16 cellular contexts compared by ENCODE assay signal in the genomic region with DNA sequence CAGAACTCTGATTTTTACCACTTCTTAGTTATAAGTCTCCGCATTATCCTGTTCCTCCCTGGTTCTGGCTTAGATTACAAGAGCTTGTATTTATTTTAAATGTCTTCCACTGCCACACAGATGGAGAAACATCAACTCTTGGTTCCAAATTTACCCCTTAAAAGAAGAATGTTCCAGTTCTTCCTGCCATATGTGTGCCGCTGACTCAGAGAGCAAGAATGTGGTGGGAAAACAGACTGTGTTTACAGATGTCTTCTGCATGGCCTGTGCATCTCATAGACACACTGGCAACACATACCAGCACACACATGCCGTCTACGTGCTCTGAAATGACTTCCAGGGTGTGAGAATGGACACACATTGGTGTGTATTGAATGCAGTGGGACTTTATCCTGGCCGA.
DNase-seq lines count a peak whose midpoint lies in the region; ATAC-seq and TF ChIP-seq lines count a peak whose summit lies in the region.
"Had no signal": no experiment of that assay in that cellular context is flagged by ENCODE, and none has a peak within 500 bp of the region (broad histone marks: within the 10 kb centered on the region; RNA-seq: fewer than 3 reads in every experiment).

No MANE protein-coding gene starts in this region.

- H3K36me3 ChIP-seq in mesodermal cell (ENCODE audit: control insufficient read depth, insufficient read depth, low read length): no peaks in the 10 kb centered on the region
- H3K36me3 ChIP-seq: heart right ventricle, lower lobe of right lung had no signal

- no peak for ATAC-seq in GM18861 (IDR thresholded peaks at IDR 0.05; ENCODE audit: unreplicated experiment)
- ATAC-seq: activated CD8-positive, alpha-beta T cell treated with anti-CD3 and anti-CD28 coated beads for 36 hours; heart right ventricle; lower lobe of right lung; Panc1; stimulated activated memory B cell treated with anti-CD40 and anti-IgM and Interleukin-4, amounts not matched to agents 10 μg/mL and 1 μg/mL and 100 μg/mL, for 72 hours had no signal

- TF ChIP-seq CTCF in AG10803 (conservative IDR thresholded peaks at IDR 0.05; ENCODE audit: low read length): no peak
- no peak for TF ChIP-seq CTCF in choroid plexus epithelial cell (conservative IDR thresholded peaks at IDR 0.05; ENCODE audit: low read depth, low read length)

- H3K27ac ChIP-seq in mesodermal cell (ENCODE audit: low read depth, low read length, severe bottlenecking): peak overlapping the region; percentile 52
- H3K27ac ChIP-seq: heart right ventricle, lower lobe of right lung, parathyroid adenoma had no signal

- 86% methylated on average over 2 of the region's 5 CpGs; no CpG with 5 or more reads in 1 of the 2 experiments for WGBS in mesodermal cell (ENCODE audit: insufficient coverage in 2 of 2), 2 experiments

- H3K9me3 ChIP-seq in mesodermal cell (ENCODE audit: control insufficient read depth, low read length): no peaks in the 10 kb centered on the region
- H3K9me3 ChIP-seq: heart right ventricle, lower lobe of right lung had no signal

- peaks cover 24% of the 10 kb centered on the region for H3K4me1 ChIP-seq in mesodermal cell (ENCODE audit: control insufficient read depth, insufficient read depth, low read length, poor library complexity, severe bottlenecking)
- H3K4me1 ChIP-seq: heart right ventricle, lower lobe of right lung, parathyroid adenoma had no signal

- H3K4me3 ChIP-seq in AG10803 (ENCODE audit: low read length) (no peak overlapping the region), choroid plexus epithelial cell (ENCODE audit: low read depth, low read length) (no peak overlapping the region), mesodermal cell (ENCODE audit: extremely low read depth, insufficient read depth, low read length, poor library complexity, severe bottlenecking) (no peak overlapping the region)
- H3K4me3 ChIP-seq: dorsolateral prefrontal cortex, heart right ventricle, lower lobe of right lung had no signal

- DNase-seq in AG10803 (ENCODE audit: low read depth) (peak; percentile 96), LHCN-M2 (ENCODE audit: low read depth) (peak; percentile 82), choroid plexus epithelial cell (ENCODE audit: low read depth) (peak; percentile 90), RPMI8226 (no peak), KG1 (lab: John Stamatoyannopoulos, UW) (no peak), cerebellar cortex (ENCODE audit: low spot score) (no peak)
- DNase-seq: activated CD8-positive, alpha-beta T cell treated with anti-CD3 and anti-CD28 coated beads for 36 hours; C1 segment of cervical spinal cord; dorsolateral prefrontal cortex; heart right ventricle; lower lobe of right lung had no signal

Comparison
In these comparisons a context has a peak if more than half of its experiments do, and no peak if none do; other contexts are left out.
1. DNase-seq: peak in AG10803 (single experiment), LHCN-M2 (single experiment) and choroid plexus epithelial cell (single experiment); none in RPMI8226 (single experiment), KG1 (single experiment) and cerebellar cortex (single experiment).